In the genomic region with DNA sequence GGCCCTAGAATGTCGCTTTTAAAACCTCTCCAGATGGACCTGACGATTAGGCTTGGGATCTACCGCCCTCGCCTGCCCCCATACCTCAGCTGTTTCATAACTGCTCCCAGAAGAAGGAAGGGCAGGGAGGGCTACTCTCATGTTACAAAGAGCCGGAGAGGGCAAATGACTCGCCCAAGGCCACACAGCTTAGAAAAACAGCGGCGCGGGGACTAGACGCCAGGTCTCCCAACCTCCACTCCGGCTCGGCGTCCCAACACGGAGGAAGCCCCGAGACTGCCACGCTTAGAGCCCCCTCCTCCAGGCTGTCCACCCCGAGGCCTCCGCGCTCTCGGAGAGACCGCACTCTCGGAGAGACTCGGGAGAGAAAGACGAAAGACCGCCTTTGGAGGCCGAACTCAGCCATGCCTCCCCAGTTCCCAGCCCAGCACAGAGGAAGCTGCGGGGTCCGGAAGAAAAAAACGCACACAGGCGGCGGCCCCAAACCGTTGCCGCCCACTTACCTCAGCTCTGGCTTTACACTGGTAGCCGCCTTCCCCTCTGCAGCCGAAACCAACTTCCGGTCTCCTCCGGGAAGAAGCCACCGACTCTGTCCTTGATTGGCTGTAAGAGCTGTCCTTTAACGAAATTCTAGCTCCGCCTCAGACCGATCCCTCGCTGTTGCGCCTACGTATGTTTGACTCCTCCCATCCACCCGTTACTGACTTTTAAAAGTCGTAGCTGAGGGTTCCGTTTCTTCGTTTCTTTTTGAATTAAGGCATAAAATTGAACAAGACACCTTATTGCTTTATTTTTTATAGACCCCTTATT, we compare ENCODE assay signal across 8 cellular contexts. TPM values are rescaled to one million over a fixed set of nuclear protein-coding genes. Genes with fewer than 3 reads are reported as not detected.
A peak's percentile ranks its signal among the peaks of the same experiment; 100 is the strongest.
DNase-seq lines count a peak whose midpoint lies in the region; ATAC-seq and TF ChIP-seq lines count a peak whose summit lies in the region.

A gene with protein sequence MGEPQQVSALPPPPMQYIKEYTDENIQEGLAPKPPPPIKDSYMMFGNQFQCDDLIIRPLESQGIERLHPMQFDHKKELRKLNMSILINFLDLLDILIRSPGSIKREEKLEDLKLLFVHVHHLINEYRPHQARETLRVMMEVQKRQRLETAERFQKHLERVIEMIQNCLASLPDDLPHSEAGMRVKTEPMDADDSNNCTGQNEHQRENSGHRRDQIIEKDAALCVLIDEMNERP (minus strand): TSS at position 549 of the 810 bp plus-strand sequence. CDS start 3,434 bp downstream, outside the sequence.

- DNase-seq in GM04504 (ENCODE audit: low read depth) (peak; percentile 99), NCI-H1048 (lab: John Stamatoyannopoulos, UW) (peak; percentile 89), SK-N-SH (peak; percentile 90), glomerular endothelial cell (ENCODE audit: extremely low read depth, low read depth, low spot score) (peak; percentile 100), occipital lobe (lab: John Stamatoyannopoulos, UW) (peak; percentile 93)
- peak; percentile 89 for DNase-seq in activated naive CD4-positive, alpha-beta T cell treated with anti-CD3 and anti-CD28 coated beads, Interleukin-2, amount 50 U/mL, for 16 hours

- H3K4me2 ChIP-seq in SK-N-SH: peak within 1 kb of the TSS; percentile 89

- no peak for TF ChIP-seq RAD21 in SK-N-SH (IDR thresholded peaks at IDR 0.05; ENCODE audit: low read length)

- peak within 1 kb of the TSS; percentile 97 for H3K9ac ChIP-seq in SK-N-SH

- TF ChIP-seq CTCF in SK-N-SH (IDR thresholded peaks at IDR 0.05): no peak

- CTCF ChIA-PET in SK-N-SH (lab: Yijun Ruan, JAX): interaction anchor here (1.0 to 1.9 kb wide), 3 partner anchors 10 to 110 kb away, joined by 3 to 13 read pairs (median 3); no protein-coding TSS in a partner anchor

- H3K27ac ChIP-seq in SK-N-SH (ENCODE audit: low read depth in 2 of 2, low read length in 1 of 2): peak within 1 kb of the TSS; percentile 77 to 85
- peak within 1 kb of the TSS; percentile 82 for H3K27ac ChIP-seq in temporal lobe (ENCODE audit: low read depth, low read length)

- no peaks in the 10 kb centered on the region for H3K9me2 ChIP-seq in SK-N-SH

- H3K9me3 ChIP-seq in SK-N-SH: no peaks in the 10 kb centered on the region

- H3F3A ChIP-seq in SK-N-SH (replicated peaks; ENCODE audit: insufficient read depth): peaks cover 10% of the 10 kb centered on the region

- peaks cover 18 to 22% of the 10 kb centered on the region in 2 experiments for H3K36me3 ChIP-seq in SK-N-SH (replicated peaks in 1 of 2; ENCODE audit: control insufficient read depth in 1 of 2, insufficient read depth in 2 of 2, low read length in 1 of 2)

- POLR2A ChIA-PET in SK-N-SH (lab: Yijun Ruan, JAX): interaction anchor here (0.9 to 1.4 kb wide), 2 partner anchors 11 to 589 kb away, joined by 4 to 7 read pairs; a partner anchor contains a TSS

- peaks cover 0 to 9% of the 10 kb centered on the region in 2 experiments; a peak in 1 of 4 replicates for H3K4me1 ChIP-seq in SK-N-SH (ENCODE audit: control insufficient read depth in 1 of 2, insufficient read depth in 2 of 2, low read depth in 1 of 2, low read length in 1 of 2)

- TF ChIP-seq EP300 in SK-N-SH (IDR thresholded peaks at IDR 0.05; ENCODE audit: borderline replicate concordance in 1 of 2, low read depth in 1 of 2, low read length in 1 of 2): no peak

- no peaks in the 10 kb centered on the region for H3K27me3 ChIP-seq in SK-N-SH (ENCODE audit: insufficient read depth)

- peak; percentile 100 for ATAC-seq in HG02571 (IDR thresholded peaks at IDR 0.05; ENCODE audit: unreplicated experiment)

- H4K20me1 ChIP-seq in SK-N-SH (ENCODE audit: insufficient read depth): peaks cover 5% of the 10 kb centered on the region

- H3K4me3 ChIP-seq in SK-N-SH (ENCODE audit: low read depth in 2 of 2, low read length in 1 of 2): peak within 1 kb of the TSS; percentile 96 to 99

- WGBS in SK-N-SH (ENCODE audit: low lambda C conversion rate): under 1% methylated on average over 22 of the region's 48 CpGs

- H3K79me2 ChIP-seq in SK-N-SH (ENCODE audit: insufficient read depth): peaks cover 49% of the 10 kb centered on the region

- peak within 1 kb of the TSS; percentile 98 for H2AFZ ChIP-seq in SK-N-SH (ENCODE audit: low read depth)

TF ChIP-seq in SK-N-SH, 30 proteins besides CTCF, POLR2A, EP300 and RAD21:
- TF ChIP-seq TAF1 (IDR thresholded peaks at IDR 0.05; ENCODE audit: borderline replicate concordance, low read depth, low read length): peak; percentile 87; the same call in 1 of the 2 replicates
- TF ChIP-seq, protein P1, sequence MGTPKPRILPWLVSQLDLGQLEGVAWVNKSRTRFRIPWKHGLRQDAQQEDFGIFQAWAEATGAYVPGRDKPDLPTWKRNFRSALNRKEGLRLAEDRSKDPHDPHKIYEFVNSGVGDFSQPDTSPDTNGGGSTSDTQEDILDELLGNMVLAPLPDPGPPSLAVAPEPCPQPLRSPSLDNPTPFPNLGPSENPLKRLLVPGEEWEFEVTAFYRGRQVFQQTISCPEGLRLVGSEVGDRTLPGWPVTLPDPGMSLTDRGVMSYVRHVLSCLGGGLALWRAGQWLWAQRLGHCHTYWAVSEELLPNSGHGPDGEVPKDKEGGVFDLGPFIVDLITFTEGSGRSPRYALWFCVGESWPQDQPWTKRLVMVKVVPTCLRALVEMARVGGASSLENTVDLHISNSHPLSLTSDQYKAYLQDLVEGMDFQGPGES (IDR thresholded peaks at IDR 0.05; ENCODE audit: low read depth, low read length): peak; percentile 27; the same call in 1 of the 2 replicates
- TF ChIP-seq YY1 (IDR thresholded peaks at IDR 0.05; ENCODE audit: low read depth): peak; percentile 36; the same call in 1 of the 2 replicates
- TF ChIP-seq SIN3A (IDR thresholded peaks at IDR 0.05; ENCODE audit: borderline replicate concordance, low read depth, low read length): peak; percentile 61; the same call in 1 of the 2 replicates
- peak; percentile 88 for TF ChIP-seq GABPA (IDR thresholded peaks at IDR 0.05; ENCODE audit: low read depth)
- TF ChIP-seq FOXM1 (IDR thresholded peaks at IDR 0.05; ENCODE audit: low read depth): peak; percentile 68; the same call in 1 of the 2 replicates
- peak; percentile 60; the same call in 1 of the 2 replicates for TF ChIP-seq ELF1 (IDR thresholded peaks at IDR 0.05)
- TF ChIP-seq POLR2AphosphoS5 (IDR thresholded peaks at IDR 0.05; ENCODE audit: low read depth, low read length): peak; percentile 91
- TF ChIP-seq GATA2 (CRISPR knock-in tag; IDR thresholded peaks at IDR 0.05): no peak
- peak; percentile 17 for TF ChIP-seq CHD2 (IDR thresholded peaks at IDR 0.05; ENCODE audit: low read length, partially characterized antibody)
- TF ChIP-seq, protein P2, sequence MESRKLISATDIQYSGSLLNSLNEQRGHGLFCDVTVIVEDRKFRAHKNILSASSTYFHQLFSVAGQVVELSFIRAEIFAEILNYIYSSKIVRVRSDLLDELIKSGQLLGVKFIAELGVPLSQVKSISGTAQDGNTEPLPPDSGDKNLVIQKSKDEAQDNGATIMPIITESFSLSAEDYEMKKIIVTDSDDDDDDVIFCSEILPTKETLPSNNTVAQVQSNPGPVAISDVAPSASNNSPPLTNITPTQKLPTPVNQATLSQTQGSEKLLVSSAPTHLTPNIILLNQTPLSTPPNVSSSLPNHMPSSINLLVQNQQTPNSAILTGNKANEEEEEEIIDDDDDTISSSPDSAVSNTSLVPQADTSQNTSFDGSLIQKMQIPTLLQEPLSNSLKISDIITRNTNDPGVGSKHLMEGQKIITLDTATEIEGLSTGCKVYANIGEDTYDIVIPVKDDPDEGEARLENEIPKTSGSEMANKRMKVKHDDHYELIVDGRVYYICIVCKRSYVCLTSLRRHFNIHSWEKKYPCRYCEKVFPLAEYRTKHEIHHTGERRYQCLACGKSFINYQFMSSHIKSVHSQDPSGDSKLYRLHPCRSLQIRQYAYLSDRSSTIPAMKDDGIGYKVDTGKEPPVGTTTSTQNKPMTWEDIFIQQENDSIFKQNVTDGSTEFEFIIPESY (IDR thresholded peaks at IDR 0.05; ENCODE audit: borderline replicate concordance, low read depth): no peak
- TF ChIP-seq, protein P3, sequence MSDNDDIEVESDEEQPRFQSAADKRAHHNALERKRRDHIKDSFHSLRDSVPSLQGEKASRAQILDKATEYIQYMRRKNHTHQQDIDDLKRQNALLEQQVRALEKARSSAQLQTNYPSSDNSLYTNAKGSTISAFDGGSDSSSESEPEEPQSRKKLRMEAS (IDR thresholded peaks at IDR 0.05; ENCODE audit: low read depth): peak; percentile 57
- no peak for TF ChIP-seq RFX5 (IDR thresholded peaks at IDR 0.05; ENCODE audit: low read length)
- TF ChIP-seq, protein P4, sequence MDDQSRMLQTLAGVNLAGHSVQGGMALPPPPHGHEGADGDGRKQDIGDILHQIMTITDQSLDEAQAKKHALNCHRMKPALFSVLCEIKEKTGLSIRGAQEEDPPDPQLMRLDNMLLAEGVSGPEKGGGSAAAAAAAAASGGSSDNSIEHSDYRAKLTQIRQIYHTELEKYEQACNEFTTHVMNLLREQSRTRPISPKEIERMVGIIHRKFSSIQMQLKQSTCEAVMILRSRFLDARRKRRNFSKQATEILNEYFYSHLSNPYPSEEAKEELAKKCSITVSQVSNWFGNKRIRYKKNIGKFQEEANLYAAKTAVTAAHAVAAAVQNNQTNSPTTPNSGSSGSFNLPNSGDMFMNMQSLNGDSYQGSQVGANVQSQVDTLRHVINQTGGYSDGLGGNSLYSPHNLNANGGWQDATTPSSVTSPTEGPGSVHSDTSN (IDR thresholded peaks at IDR 0.05): peak; percentile 99
- peak; percentile 18; the same call in 1 of the 2 replicates for TF ChIP-seq RCOR1 (IDR thresholded peaks at IDR 0.05; ENCODE audit: low read length)
TF ChIP-seq in SK-N-SH: peak in this region for 12.

RNA-seq across cellular contexts. Expression of the gene that starts here (rescaled TPM):
- 5.3 and 8.1 TPM in 2 replicates for polyA plus RNA-seq in SK-N-SH (2012; rRNA removed)
- 8.0 and 11.3 TPM in 2 replicates for polyA plus RNA-seq in SK-N-SH (2012; cell fraction: cytosol; rRNA removed)
- polyA plus RNA-seq in SK-N-SH (2012; cell fraction: nucleus; rRNA removed): 2.3 and 5.6 TPM in 2 replicates
- total RNA-seq in glomerular endothelial cell: 7.2 and 9.7 TPM in 2 replicates
- total RNA-seq in occipital lobe: 36.3 TPM
- total RNA-seq in temporal lobe: 26.1 TPM

Comparison
In these comparisons a context has a peak if more than half of its experiments do, and no peak if none do; other contexts are left out.
1. Peak in every context shown above with its lines: DNase-seq, ATAC-seq, H3K4me3 ChIP-seq and H3K27ac ChIP-seq.